23 cellular contexts compared by ENCODE assay signal in genomic region chr12:107447336-107447735, GRCh38.
DNase-seq lines count a peak whose midpoint lies in the region; FAIRE-seq and TF ChIP-seq lines count a peak whose summit lies in the region.
"Had no signal": no experiment of that assay in that cellular context is flagged by ENCODE, and none has a peak within 500 bp of the region (broad histone marks: within the 10 kb centered on the region; RNA-seq: fewer than 3 reads in every experiment).

No MANE protein-coding gene starts in this region.

- peak overlapping the region; percentile 58 for H3K4me2 ChIP-seq in keratinocyte (ENCODE audit: control insufficient read depth, extremely low read depth, insufficient read depth, low read depth, low read length)

- H3K27ac Mint-ChIP-seq in chondrocyte (ENCODE audit: unreplicated experiment): no peak overlapping the region
- H3K27ac Mint-ChIP-seq: CD4-positive, alpha-beta T cell; HFFc6 had no signal

- dilution Hi-C loops in keratinocyte (cut with MboI; ENCODE audit: extremely low pct_ligation_motif_present, low sequenced_read_pairs): no loop called here

- peak overlapping the region; percentile 6 for H3K9ac ChIP-seq in keratinocyte (ENCODE audit: control insufficient read depth, extremely low read depth, insufficient read depth, low read length)

- no peaks in the 10 kb centered on the region for H3K36me3 Mint-ChIP-seq in chondrocyte (ENCODE audit: low read depth)

- H3K4me1 Mint-ChIP-seq in chondrocyte (ENCODE audit: low read depth): peaks cover 5% of the 10 kb centered on the region

- peaks cover 9% of the 10 kb centered on the region for H3K4me1 ChIP-seq in SJSA1 (replicated peaks)
- peaks cover 37% of the 10 kb centered on the region for H3K4me1 ChIP-seq in keratinocyte (ENCODE audit: control insufficient read depth, extremely low read depth, insufficient read depth, low read length)
- H3K4me1 ChIP-seq: Caco-2 had no signal

- no peaks in the 10 kb centered on the region for H3K27me3 ChIP-seq in SJSA1 (replicated peaks)
- H3K27me3 ChIP-seq in keratinocyte (ENCODE audit: control insufficient read depth, extremely low read depth, insufficient read depth, low read length): no peaks in the 10 kb centered on the region

- DNase-seq in SJSA1 (ENCODE audit: low read depth in 1 of 2, low spot score in 2 of 2): peak; percentile 15 to 65
- peak; percentile 8 for DNase-seq in chondrocyte (ENCODE audit: low spot score)
- no peak for DNase-seq in keratinocyte (ENCODE audit: low read depth, low spot score)
- DNase-seq in ureter (ENCODE audit: low spot score): peak; percentile 49
- DNase-seq in stimulated activated CD4-positive, alpha-beta T cell treated with anti-CD3 and anti-CD28 coated beads, Interleukin-4, amount 100 ng/mL, for 4 hours: no peak
- no peak for DNase-seq in HuH-7 (ENCODE audit: low spot score)
- DNase-seq in globus pallidus (ENCODE audit: low spot score): no peak
- DNase-seq: ACHN; Caco-2; CD4-positive, alpha-beta T cell; DMS153; DMS79; GDM1; GOT3; H7; HFFc6; IMR-90 had no signal

- H3K9me3 Mint-ChIP-seq in chondrocyte (ENCODE audit: low read depth): no peaks in the 10 kb centered on the region

- no peak overlapping the region for H2AFZ ChIP-seq in keratinocyte (ENCODE audit: control insufficient read depth, low read length)

- H3K4me3 ChIP-seq in SJSA1: no peak overlapping the region
- no peak overlapping the region for H3K4me3 ChIP-seq in keratinocyte (ENCODE audit: control insufficient read depth in 2 of 3, extremely low read depth in 1 of 3, insufficient read depth in 2 of 3, low read depth in 1 of 3, low read length in 3 of 3)

- no peak for TF ChIP-seq CTCF in chondrocyte (IDR thresholded peaks at IDR 0.05)
- TF ChIP-seq CTCF in keratinocyte (optimal IDR thresholded peaks at IDR 0.05 in 1 of 3, IDR thresholded peaks at IDR 0.05 in 1 of 3, conservative IDR thresholded peaks at IDR 0.05 in 1 of 3; ENCODE audit: extremely low read depth in 1 of 3, insufficient read depth in 2 of 3, low read length in 3 of 3): no peak

- no peaks in the 10 kb centered on the region for H3K36me3 ChIP-seq in SJSA1
- no peaks in the 10 kb centered on the region for H3K36me3 ChIP-seq in keratinocyte (ENCODE audit: control insufficient read depth in 2 of 2, extremely low read depth in 1 of 2, insufficient read depth in 2 of 2, low read length in 2 of 2)

- H3K4me3 Mint-ChIP-seq in chondrocyte (ENCODE audit: unreplicated experiment): no peak overlapping the region
- H3K4me3 Mint-ChIP-seq: CD4-positive, alpha-beta T cell; HFFc6 had no signal

- no peak overlapping the region for H3K27ac ChIP-seq in SJSA1
- peak overlapping the region; percentile 13 for H3K27ac ChIP-seq in keratinocyte (ENCODE audit: control insufficient read depth, insufficient read depth, low read length)
- H3K27ac ChIP-seq: C4-2B, HL-60 had no signal

- H3K27me3 Mint-ChIP-seq in chondrocyte (ENCODE audit: low read depth): peaks cover 14% of the 10 kb centered on the region
- H3K27me3 Mint-ChIP-seq: CD4-positive, alpha-beta T cell had no signal

- no peaks in the 10 kb centered on the region for H3K79me2 ChIP-seq in keratinocyte (ENCODE audit: control insufficient read depth, insufficient read depth, low read length)

- FAIRE-seq in keratinocyte (lab: Jason Lieb, UNC): peak; percentile 96
- FAIRE-seq: A204.1, D721Med, GM12892, GM18507 had no signal

- H4K20me1 ChIP-seq in keratinocyte (ENCODE audit: control insufficient read depth, extremely low read depth, insufficient read depth, low read length): no peaks in the 10 kb centered on the region

- no peaks in the 10 kb centered on the region for H3K9me1 ChIP-seq in keratinocyte (ENCODE audit: control insufficient read depth, extremely low read depth, insufficient read depth, low read length)

- no peaks in the 10 kb centered on the region for H3K9me3 ChIP-seq in SJSA1 (replicated peaks)
- H3K9me3 ChIP-seq in keratinocyte (ENCODE audit: control insufficient read depth, low read depth, low read length): no peaks in the 10 kb centered on the region
- H3K9me3 ChIP-seq: Caco-2 had no signal

Comparison
In these comparisons a context has a peak if more than half of its experiments do, and no peak if none do; other contexts are left out.
1. DNase-seq: peak in SJSA1 (2 of 2), chondrocyte (single experiment) and ureter (single experiment); none in keratinocyte (single experiment), stimulated activated CD4-positive, alpha-beta T cell treated with anti-CD3 and anti-CD28 coated beads, Interleukin-4, amount 100 ng/mL, for 4 hours (0 of 2), HuH-7 (single experiment) and globus pallidus (single experiment).